Comparison of ENCODE assay signal across 11 cellular contexts in genomic region chr11:121538054-121538453, GRCh38.
DNase-seq lines count a peak whose midpoint lies in the region; ATAC-seq lines count a peak whose summit lies in the region.
"Had no signal": no experiment of that assay in that cellular context is flagged by ENCODE, and none has a peak within 500 bp of the region (broad histone marks: within the 10 kb centered on the region; RNA-seq: fewer than 3 reads in every experiment).

No MANE protein-coding gene starts in this region.

- peak; percentile 26 for DNase-seq in stimulated activated CD4-positive, alpha-beta T cell treated with anti-CD3 and anti-CD28 coated beads, Interleukin-15, amount 100 ng/mL, for 24 hours
- no peak for DNase-seq in stimulated activated CD4-positive, alpha-beta T cell treated with anti-CD3 and anti-CD28 coated beads, Interleukin-2, amount 100 ng/mL, for 24 hours
- DNase-seq in stimulated activated naive B cell treated with anti-CD40 and anti-IgM and Interleukin-4, amounts not matched to agents 10 μg/mL and 1 μg/mL and 100 μg/mL, for 72 hours: no peak
- no peak for DNase-seq in SIG-M5 treated with dmso at 0.1 percent for 504 hours (lab: John Stamatoyannopoulos, UW; ENCODE audit: unreplicated experiment)
- DNase-seq in DMS79 treated with DMSO at 0.1 percent for 48 hours (lab: John Stamatoyannopoulos, UW): no peak
- DNase-seq in midbrain (lab: John Stamatoyannopoulos, UW): no peak
- DNase-seq: cortex of kidney, heart right ventricle, NCI-H446 had no signal

- peaks cover 18 to 28% of the 10 kb centered on the region in 2 donors for H3K36me3 Mint-ChIP-seq in stimulated activated naive B cell treated with anti-CD40 and anti-IgM and Interleukin-4, amounts not matched to agents 10 μg/mL and 1 μg/mL and 100 μg/mL, for 72 hours

- no peak overlapping the region for H3K4me3 Mint-ChIP-seq in stimulated activated naive B cell treated with anti-CD40 and anti-IgM and Interleukin-4, amounts not matched to agents 10 μg/mL and 1 μg/mL and 100 μg/mL, for 72 hours

- H3K27me3 Mint-ChIP-seq in stimulated activated naive B cell treated with anti-CD40 and anti-IgM and Interleukin-4, amounts not matched to agents 10 μg/mL and 1 μg/mL and 100 μg/mL, for 72 hours: no peaks in the 10 kb centered on the region

- H3K9me3 Mint-ChIP-seq in stimulated activated naive B cell treated with anti-CD40 and anti-IgM and Interleukin-4, amounts not matched to agents 10 μg/mL and 1 μg/mL and 100 μg/mL, for 72 hours: no peaks in the 10 kb centered on the region

- peak; percentile 61 for ATAC-seq in GM21576 (IDR thresholded peaks at IDR 0.05; ENCODE audit: unreplicated experiment)
- peak; percentile 59 for ATAC-seq in HG03460 (IDR thresholded peaks at IDR 0.05; ENCODE audit: unreplicated experiment)
- ATAC-seq in stimulated activated naive B cell treated with anti-CD40 and anti-IgM and Interleukin-4, amounts not matched to agents 10 μg/mL and 1 μg/mL and 100 μg/mL, for 72 hours (replicated peaks): peak; percentile 61 to 79
- ATAC-seq: heart right ventricle had no signal

- H3K27ac Mint-ChIP-seq in stimulated activated naive B cell treated with anti-CD40 and anti-IgM and Interleukin-4, amounts not matched to agents 10 μg/mL and 1 μg/mL and 100 μg/mL, for 72 hours: no peak overlapping the region

- peaks cover 22 to 47% of the 10 kb centered on the region in 2 donors for H3K4me1 Mint-ChIP-seq in stimulated activated naive B cell treated with anti-CD40 and anti-IgM and Interleukin-4, amounts not matched to agents 10 μg/mL and 1 μg/mL and 100 μg/mL, for 72 hours
